In the genomic region with DNA sequence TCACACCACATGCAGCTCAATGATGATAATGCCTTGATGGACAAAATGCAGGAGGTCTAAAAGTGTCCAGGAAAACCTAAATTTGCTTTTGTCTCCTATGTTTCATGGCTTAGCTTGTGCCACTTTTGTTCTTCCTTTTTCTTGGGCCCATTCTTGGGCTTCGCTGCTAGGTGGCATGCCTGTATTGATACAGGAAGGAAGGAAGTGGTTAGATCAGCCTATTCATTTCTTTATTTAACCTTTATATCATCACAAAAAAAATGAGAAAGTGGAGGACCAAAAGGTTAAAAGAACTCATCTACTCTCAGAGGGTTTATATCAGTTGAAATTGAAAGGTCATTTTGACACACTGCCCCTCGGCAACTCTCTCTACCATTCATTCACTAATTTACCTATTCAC, we compare ENCODE assay signal across 15 cellular contexts.
DNase-seq lines count a peak whose midpoint lies in the region; ATAC-seq, FAIRE-seq and TF ChIP-seq lines count a peak whose summit lies in the region.
"Had no signal": no experiment of that assay in that cellular context is flagged by ENCODE, and none has a peak within 500 bp of the region (broad histone marks: within the 10 kb centered on the region; RNA-seq: fewer than 3 reads in every experiment).

No MANE protein-coding gene starts in this region.

- WGBS in pancreas, 2 donors, result 85 to 86% methylated on average over 2 of the region's 2 CpGs

- peaks cover 29% of the 10 kb centered on the region for H3K36me3 Mint-ChIP-seq in activated T-helper 2 cell treated with anti-CD3 and anti-CD28 coated beads, Interferon-gamma antibody, Interleukin-2, Interleukin-4, amounts not matched to agents 10 μg/mL and 5 μg/mL and 100 μg/mL, durations not matched to agents 14 hours and 24 hours and 36 hours (ENCODE audit: low read depth)
- H3K36me3 Mint-ChIP-seq in stimulated activated memory B cell treated with anti-CD40 and anti-IgM and Interleukin-4, amounts not matched to agents 10 μg/mL and 1 μg/mL and 100 μg/mL, for 72 hours, result no peaks in the 10 kb centered on the region

- H3K4me3 Mint-ChIP-seq in activated T-helper 2 cell treated with anti-CD3 and anti-CD28 coated beads, Interferon-gamma antibody, Interleukin-2, Interleukin-4, amounts not matched to agents 10 μg/mL and 5 μg/mL and 100 μg/mL, durations not matched to agents 14 hours and 24 hours and 36 hours (ENCODE audit: low read depth), result no peak overlapping the region
- H3K4me3 Mint-ChIP-seq in stimulated activated memory B cell treated with anti-CD40 and anti-IgM and Interleukin-4, amounts not matched to agents 10 μg/mL and 1 μg/mL and 100 μg/mL, for 72 hours, result no peak overlapping the region

- no peak overlapping the region for H3K4me3 ChIP-seq in pancreas
- H3K4me3 ChIP-seq: MG63, SJCRH30, transverse colon had no signal

- DNase-seq in activated effector memory CD4-positive, alpha-beta T cell treated with anti-CD3 and anti-CD28 coated beads, Interleukin-2, amount 50 U/mL, for 16 hours, result peak; percentile 67
- no peak for DNase-seq in activated effector memory CD4-positive, alpha-beta T cell treated with Interleukin-2 at 50 U/mL for 16 hours
- DNase-seq in Kasumi-1 (lab: John Stamatoyannopoulos, UW), result peak; percentile 49 to 55
- DNase-seq in activated T-helper 2 cell treated with anti-CD3 and anti-CD28 coated beads, Interferon-gamma antibody, Interleukin-2, Interleukin-4, amounts not matched to agents 10 μg/mL and 5 μg/mL and 100 μg/mL, durations not matched to agents 14 hours and 24 hours and 36 hours (ENCODE audit: low spot score), result no peak
- no peak for DNase-seq in kidney glomerular epithelial cell (lab: John Stamatoyannopoulos, UW)
- DNase-seq in NCI-H1436 treated with DMSO at 0.1 percent for 48 hours (lab: John Stamatoyannopoulos, UW), result no peak
- no peak for DNase-seq in pancreas
- DNase-seq: activated gamma-delta T cell treated with Interleukin-2 at 50 U/mL for 16 hours, DMS79, islet precursor cell, MG63, SJCRH30, transverse colon had no signal

- H3K9me3 ChIP-seq in pancreas, result no peaks in the 10 kb centered on the region
- H3K9me3 ChIP-seq: SJCRH30, transverse colon had no signal

- no peak for FAIRE-seq in pancreas (lab: Jason Lieb, UNC)

- no peaks in the 10 kb centered on the region for H3K27me3 Mint-ChIP-seq in activated T-helper 2 cell treated with anti-CD3 and anti-CD28 coated beads, Interferon-gamma antibody, Interleukin-2, Interleukin-4, amounts not matched to agents 10 μg/mL and 5 μg/mL and 100 μg/mL, durations not matched to agents 14 hours and 24 hours and 36 hours (ENCODE audit: low read depth)
- H3K27me3 Mint-ChIP-seq in stimulated activated memory B cell treated with anti-CD40 and anti-IgM and Interleukin-4, amounts not matched to agents 10 μg/mL and 1 μg/mL and 100 μg/mL, for 72 hours, result no peaks in the 10 kb centered on the region

- no peak for TF ChIP-seq CTCF in pancreas (IDR thresholded peaks at IDR 0.05)

- intact Hi-C loops in activated T-helper 2 cell treated with anti-CD3 and anti-CD28 coated beads, Interferon-gamma antibody, Interleukin-2, Interleukin-4, amounts not matched to agents 10 μg/mL and 5 μg/mL and 100 μg/mL, durations not matched to agents 14 hours and 24 hours and 36 hours (cut with micrococcal nuclease), result loop anchor here (5.0 kb wide), 1 partner anchor 192 kb away; no protein-coding TSS in a partner anchor
- intact Hi-C loops in pancreas (cut with DNase I), result no loop called here

- peaks cover 58% of the 10 kb centered on the region for H3K4me1 Mint-ChIP-seq in activated T-helper 2 cell treated with anti-CD3 and anti-CD28 coated beads, Interferon-gamma antibody, Interleukin-2, Interleukin-4, amounts not matched to agents 10 μg/mL and 5 μg/mL and 100 μg/mL, durations not matched to agents 14 hours and 24 hours and 36 hours (ENCODE audit: low read depth)
- H3K4me1 Mint-ChIP-seq in stimulated activated memory B cell treated with anti-CD40 and anti-IgM and Interleukin-4, amounts not matched to agents 10 μg/mL and 1 μg/mL and 100 μg/mL, for 72 hours, result peaks cover 18% of the 10 kb centered on the region

- peak; percentile 65 for ATAC-seq in stimulated activated memory B cell treated with anti-CD40 and anti-IgM and Interleukin-4, amounts not matched to agents 10 μg/mL and 1 μg/mL and 100 μg/mL, for 72 hours
- no peak for ATAC-seq in pancreas

- H3K4me1 ChIP-seq in pancreas, result no peaks in the 10 kb centered on the region
- H3K4me1 ChIP-seq: transverse colon had no signal

- H3K9me3 Mint-ChIP-seq in activated T-helper 2 cell treated with anti-CD3 and anti-CD28 coated beads, Interferon-gamma antibody, Interleukin-2, Interleukin-4, amounts not matched to agents 10 μg/mL and 5 μg/mL and 100 μg/mL, durations not matched to agents 14 hours and 24 hours and 36 hours, result no peaks in the 10 kb centered on the region
- no peaks in the 10 kb centered on the region for H3K9me3 Mint-ChIP-seq in stimulated activated memory B cell treated with anti-CD40 and anti-IgM and Interleukin-4, amounts not matched to agents 10 μg/mL and 1 μg/mL and 100 μg/mL, for 72 hours

- no peaks in the 10 kb centered on the region for H3K27me3 ChIP-seq in pancreas
- H3K27me3 ChIP-seq: MG63, SJCRH30, transverse colon had no signal

- H3K27ac Mint-ChIP-seq in activated T-helper 2 cell treated with anti-CD3 and anti-CD28 coated beads, Interferon-gamma antibody, Interleukin-2, Interleukin-4, amounts not matched to agents 10 μg/mL and 5 μg/mL and 100 μg/mL, durations not matched to agents 14 hours and 24 hours and 36 hours, result peak overlapping the region; percentile 62
- H3K27ac Mint-ChIP-seq in stimulated activated memory B cell treated with anti-CD40 and anti-IgM and Interleukin-4, amounts not matched to agents 10 μg/mL and 1 μg/mL and 100 μg/mL, for 72 hours, result peak overlapping the region; percentile 11

- H3K36me3 ChIP-seq in pancreas, result no peaks in the 10 kb centered on the region
- H3K36me3 ChIP-seq: MG63, SJCRH30, transverse colon had no signal

- H3K27ac ChIP-seq in pancreas, result no peak overlapping the region
- H3K27ac ChIP-seq: epithelial cell of prostate, SJCRH30, transverse colon had no signal

Comparison
In these comparisons a context has a peak if more than half of its experiments do, and no peak if none do; other contexts are left out.
1. DNase-seq: peak in activated effector memory CD4-positive, alpha-beta T cell treated with anti-CD3 and anti-CD28 coated beads, Interleukin-2, amount 50 U/mL, for 16 hours (single experiment) and Kasumi-1 (2 of 2); none in activated effector memory CD4-positive, alpha-beta T cell treated with Interleukin-2 at 50 U/mL for 16 hours (single experiment), activated T-helper 2 cell treated with anti-CD3 and anti-CD28 coated beads, Interferon-gamma antibody, Interleukin-2, Interleukin-4, amounts not matched to agents 10 μg/mL and 5 μg/mL and 100 μg/mL, durations not matched to agents 14 hours and 24 hours and 36 hours (single experiment), kidney glomerular epithelial cell (single experiment), NCI-H1436 treated with DMSO at 0.1 percent for 48 hours (single experiment) and pancreas (0 of 6).